Comparison of ENCODE assay signal across 8 cellular contexts in the genomic region with DNA sequence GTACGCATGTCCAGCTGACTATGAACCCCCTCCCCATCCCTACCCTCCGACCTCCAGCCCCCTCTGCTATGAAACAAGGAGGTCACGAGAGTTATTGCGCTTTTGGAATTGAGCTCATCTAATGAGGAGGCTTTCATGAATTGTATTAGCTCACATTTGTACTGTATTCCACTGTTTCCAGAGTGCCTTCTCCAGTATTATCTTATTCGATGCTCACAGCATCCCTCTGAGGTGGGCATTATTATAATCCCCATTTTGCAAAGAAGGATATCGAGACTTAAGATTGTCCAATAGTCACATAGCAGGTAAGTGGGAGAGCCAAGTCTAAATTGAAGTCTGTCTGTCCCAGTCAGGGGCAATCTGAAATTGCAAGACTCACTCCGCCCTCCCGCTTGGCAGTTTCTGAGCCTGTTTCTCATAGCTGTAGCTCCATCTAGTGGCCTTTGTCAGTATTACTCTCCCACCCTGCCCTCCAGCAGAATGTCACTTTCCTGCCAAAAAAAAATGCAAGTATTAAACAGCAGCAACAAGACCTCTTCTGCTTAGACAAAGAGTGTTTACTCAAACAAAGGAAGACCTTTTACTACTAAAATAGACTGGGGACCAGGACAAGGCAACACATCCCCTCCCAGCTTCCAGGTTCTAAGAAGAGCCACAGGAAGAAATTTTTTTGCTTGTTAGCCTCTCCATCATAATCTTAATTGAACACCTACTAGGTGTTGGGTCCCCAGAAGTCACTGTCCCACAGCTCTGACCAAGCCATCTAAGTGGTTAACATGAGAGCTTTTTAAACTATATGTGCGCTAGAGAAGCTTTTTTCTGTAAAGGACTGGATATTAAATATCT. TPM values are rescaled to one million over a fixed set of nuclear protein-coding genes. Genes with fewer than 3 reads are reported as not detected.
DNase-seq lines count a peak whose midpoint lies in the region; ATAC-seq and TF ChIP-seq lines count a peak whose summit lies in the region.

No MANE protein-coding gene starts in this region.

- H3K4me3 ChIP-seq in NT2/D1 (ENCODE audit: insufficient read length, low read depth), result no peak overlapping the region

- H3K4me1 ChIP-seq in NT2/D1 (ENCODE audit: insufficient read depth, insufficient read length), result no peaks in the 10 kb centered on the region

- H3K36me3 ChIP-seq in NT2/D1 (ENCODE audit: insufficient read depth, insufficient read length, low read length), result no peaks in the 10 kb centered on the region

- DNase-seq in GM04503 (ENCODE audit: low read depth) (peak; percentile 17), HS-27A (ENCODE audit: low read depth) (peak; percentile 31), NT2/D1 (ENCODE audit: low read depth, low spot score) (peak; percentile 74), erythroblast (lab: John Stamatoyannopoulos, UW) (peak; percentile 79 to 90), GOT3 (lab: John Stamatoyannopoulos, UW) (no peak)
- DNase-seq in activated CD8-positive, alpha-beta memory T cell treated with anti-CD3 and anti-CD28 coated beads, Interleukin-2, amount 50 U/mL, for 24 hours (ENCODE audit: extremely low read depth), result peak; percentile 4
- DNase-seq in naive thymus-derived CD8-positive, alpha-beta T cell, result peak; percentile 9 to 70 (median 44)
- peak; percentile 58 for DNase-seq in stimulated activated naive CD8-positive, alpha-beta T cell treated with anti-CD3 and anti-CD28 coated beads, Interleukin-15, Interleukin-2, amounts not matched to agents 100 U/mL and 50 U/mL, for 24 hours

- no peaks in the 10 kb centered on the region for H3K4me1 Mint-ChIP-seq in naive thymus-derived CD8-positive, alpha-beta T cell

- POLR2A ChIA-PET in naive thymus-derived CD8-positive, alpha-beta T cell (lab: Charles Lee), result no interaction called here

- TF ChIP-seq POLR2A in erythroblast (IDR thresholded peaks at IDR 0.05; ENCODE audit: low read length), result no peak

- H3K4me3 Mint-ChIP-seq in naive thymus-derived CD8-positive, alpha-beta T cell, result no peak overlapping the region

- H3K9me3 Mint-ChIP-seq in naive thymus-derived CD8-positive, alpha-beta T cell, result peaks cover 0 to 2% (median 0%) of the 10 kb centered on the region in 9 donors

- H3K9ac ChIP-seq in NT2/D1 (ENCODE audit: insufficient read length, low read depth), result no peak overlapping the region

- H3K27me3 ChIP-seq in NT2/D1 (ENCODE audit: insufficient read depth, insufficient read length), result no peaks in the 10 kb centered on the region

- H3K9me3 ChIP-seq in NT2/D1 (ENCODE audit: insufficient read depth, low read length), result 0 out of 2 replicates have a peak, but pooled peaks cover 4% of the 10 kb centered on the region

- peak in 1 of 2 donors; percentile 51 for ATAC-seq in naive thymus-derived CD8-positive, alpha-beta T cell
- ATAC-seq in stimulated activated naive CD8-positive, alpha-beta T cell treated with anti-CD3 and anti-CD28 coated beads, Interleukin-15, Interleukin-2, amounts not matched to agents 100 U/mL and 50 U/mL, for 24 hours, result peak; percentile 32

- H3K27me3 Mint-ChIP-seq in naive thymus-derived CD8-positive, alpha-beta T cell, result peaks cover 28 to 77% (median 42%) of the 10 kb centered on the region in 5 donors

- H3K27ac Mint-ChIP-seq in naive thymus-derived CD8-positive, alpha-beta T cell, result no peak overlapping the region

- H3K36me3 Mint-ChIP-seq in naive thymus-derived CD8-positive, alpha-beta T cell, result no peaks in the 10 kb centered on the region

RNA-seq across cellular contexts. Expression of gene TMEM233, which starts 48.6 kb away (rescaled TPM):
- not detected for total RNA-seq in naive thymus-derived CD8-positive, alpha-beta T cell
- not detected for polyA plus RNA-seq in naive thymus-derived CD8-positive, alpha-beta T cell
